In genomic region chr14:47619397-47619796, GRCh38 we compare ENCODE assay signal across 18 cellular contexts. TPM values are rescaled to one million over a fixed set of nuclear protein-coding genes. Genes with fewer than 3 reads are reported as not detected.
DNase-seq lines count a peak whose midpoint lies in the region; ATAC-seq, FAIRE-seq and TF ChIP-seq lines count a peak whose summit lies in the region.
"Had no signal": no experiment of that assay in that cellular context is flagged by ENCODE, and none has a peak within 500 bp of the region (broad histone marks: within the 10 kb centered on the region; RNA-seq: fewer than 3 reads in every experiment).

No MANE protein-coding gene starts in this region.

- no peaks in the 10 kb centered on the region for H4K20me1 ChIP-seq in PC-3 (ENCODE audit: low read length)

- H3K4me3 ChIP-seq in PC-3 (ENCODE audit: low read length) (no peak overlapping the region), bronchial epithelial cell (ENCODE audit: low read depth, low read length) (no peak overlapping the region)
- H3K4me3 ChIP-seq: K562 had no signal

- CTCF ChIA-PET in PC-3 (lab: Charles Lee) = no interaction called here

- no peaks in the 10 kb centered on the region for H3K4me1 ChIP-seq in PC-3 (ENCODE audit: insufficient read depth, low read length)
- H3K4me1 ChIP-seq: BE2C had no signal

- peak; percentile 74 for ATAC-seq in PC-3
- no peak for ATAC-seq in HG03354 (IDR thresholded peaks at IDR 0.05; ENCODE audit: poor library complexity, severe bottlenecking, unreplicated experiment)
- ATAC-seq: K562 had no signal

- intact Hi-C loops in PC-3 (cut with micrococcal nuclease) = no loop called here

- H3K9ac ChIP-seq in PC-3 (ENCODE audit: low read length) = no peak overlapping the region

- no peaks in the 10 kb centered on the region for H3K36me3 ChIP-seq in PC-3 (ENCODE audit: low read depth, low read length)
- no peaks in the 10 kb centered on the region for H3K36me3 ChIP-seq in bronchial epithelial cell (ENCODE audit: control insufficient read depth, insufficient read depth, low read length)
- H3K36me3 ChIP-seq: BE2C had no signal

- no peak for TF ChIP-seq POLR2A in H54 (IDR thresholded peaks at IDR 0.05; ENCODE audit: low read depth, low read length)

- no peaks in the 10 kb centered on the region for H3K9me2 ChIP-seq in PC-3 (replicated peaks; ENCODE audit: low read length)

- peak overlapping the region; percentile 30 for H3K27ac ChIP-seq in PC-3 (ENCODE audit: low read length)

- peak; percentile 88 for FAIRE-seq in H54 (lab: Jason Lieb, UNC)
- FAIRE-seq in bronchial epithelial cell (lab: Jason Lieb, UNC) = no peak
- peak; percentile 62 for FAIRE-seq in urothelium cell line (lab: Jason Lieb, UNC)
- FAIRE-seq: D721Med, K562 had no signal

- no peaks in the 10 kb centered on the region for H3K9me3 ChIP-seq in PC-3 (ENCODE audit: low read length)
- H3K9me3 ChIP-seq: BE2C had no signal

- no peaks in the 10 kb centered on the region for H3K79me2 ChIP-seq in PC-3 (ENCODE audit: low read length)

- no peak overlapping the region for H2AFZ ChIP-seq in PC-3 (ENCODE audit: low read length)

- no TSS peak for BruUV-seq in PC-3 (replicated peaks; lab: Mats Ljungman, UMichigan)

- TF ChIP-seq CTCF in PC-3 (conservative IDR thresholded peaks at IDR 0.05; ENCODE audit: low read depth, low read length) (no peak), bronchial epithelial cell (IDR thresholded peaks at IDR 0.05; ENCODE audit: insufficient read depth, low read length, severe bottlenecking) (no peak)

- no peaks in the 10 kb centered on the region for H3F3A ChIP-seq in PC-3 (ENCODE audit: low read length, unreplicated experiment)

- DNase-seq in H54 (ENCODE audit: insufficient read length, low spot score) (peak; percentile 15), PC-3 (peak; percentile 84), bronchial epithelial cell (ENCODE audit: low read depth) (peak; percentile 40), urothelium cell line (ENCODE audit: low spot score) (peak; percentile 31), SK-N-DZ (ENCODE audit: low spot score) (no peak), NCI-H1436 treated with DMSO at 0.1 percent for 48 hours (lab: John Stamatoyannopoulos, UW) (no peak)
- DNase-seq: BE2C; CD4-positive, alpha-beta memory T cell; H7; NCI-H146; NCI-H2081 treated with DMSO at 0.1 percent for 48 hours; NCI-H345; NCI-H526 treated with DMSO at 0.1 percent for 48 hours had no signal

- H3K27me3 ChIP-seq in PC-3 (ENCODE audit: low read length) (no peaks in the 10 kb centered on the region; the same call in 1 of the 2 replicates), bronchial epithelial cell (ENCODE audit: control insufficient read depth, insufficient read depth, low read length) (no peaks in the 10 kb centered on the region)
- H3K27me3 ChIP-seq: BE2C had no signal

- POLR2A ChIA-PET in PC-3 (lab: Charles Lee; ENCODE audit: unreplicated experiment) = no interaction called here

- peak overlapping the region; percentile 10; the same call in 1 of the 2 replicates for H3K4me2 ChIP-seq in PC-3 (ENCODE audit: low read length)

RNA-seq across cellular contexts. Expression of gene MDGA2, which starts 56.0 kb away (rescaled TPM):
- total RNA-seq in PC-3 (2014; rRNA removed) = 0.04 and 0.17 TPM in 2 replicates
- total RNA-seq in bronchial epithelial cell = not detected in 2 replicates
- 0.58 and 1.5 TPM in 2 replicates for polyA plus RNA-seq in SK-N-DZ (2014; cell fraction: cytosol; rRNA removed)
- 0.13 and 2.0 TPM in 2 replicates for polyA plus RNA-seq in SK-N-DZ (2014; cell fraction: nucleus; rRNA removed)
- total RNA-seq: CD4-positive, alpha-beta memory T cell; OCI-LY7 had no signal
- polyA plus RNA-seq: AG04450; CD4-positive, alpha-beta memory T cell had no signal

Comparison
In these comparisons a context has a peak if more than half of its experiments do, and no peak if none do; other contexts are left out.
1. DNase-seq: peak in H54 (single experiment), PC-3 (single experiment), bronchial epithelial cell (single experiment) and urothelium cell line (single experiment); none in SK-N-DZ (single experiment) and NCI-H1436 treated with DMSO at 0.1 percent for 48 hours (single experiment).